In the genomic region with DNA sequence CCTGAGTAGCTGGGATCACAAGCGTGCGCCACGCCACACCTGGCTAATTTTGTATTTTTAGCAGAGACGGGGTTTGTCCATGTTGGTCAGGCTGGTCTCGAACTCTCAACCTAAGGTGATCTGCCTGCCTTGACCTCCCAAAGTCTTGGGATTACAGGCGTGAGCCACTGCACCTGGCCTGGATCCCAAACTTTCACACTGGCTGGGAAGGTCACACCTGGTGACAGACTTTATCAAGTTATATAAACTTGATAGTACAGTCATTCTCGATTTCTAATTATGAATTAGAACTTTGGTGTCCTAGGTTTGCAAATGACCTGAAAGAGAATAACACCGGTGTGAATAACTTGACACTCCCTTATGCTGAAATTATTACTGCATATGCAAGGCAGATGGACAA, we compare ENCODE assay signal across 19 cellular contexts. TPM values are rescaled to one million over a fixed set of nuclear protein-coding genes. Genes with fewer than 3 reads are reported as not detected.
"Had no signal": no experiment of that assay in that cellular context is flagged by ENCODE, and none has a peak within 500 bp of the region (broad histone marks: within the 10 kb centered on the region; RNA-seq: fewer than 3 reads in every experiment).

No MANE protein-coding gene starts in this region.

- H3K4me3 ChIP-seq: dorsolateral prefrontal cortex, right atrium auricular region, smooth muscle cell, testis, tibial nerve had no signal

- H3K27ac Mint-ChIP-seq: immature natural killer cell; naive thymus-derived CD8-positive, alpha-beta T cell; stimulated activated effector memory CD8-positive, alpha-beta T cell treated with anti-CD3 and anti-CD28 coated beads, Interleukin-12 subunit alpha, Interleukin-12 subunit beta, amount 100 ng/mL, for 72 hours; stimulated activated naive CD8-positive, alpha-beta T cell treated with anti-CD3 and anti-CD28 coated beads, Interleukin-15, Interleukin-2, amounts not matched to agents 100 ng/mL and 50 ng/mL, for 24 hours had no signal

- H3K36me3 ChIP-seq: right atrium auricular region, tibial nerve had no signal

- H3K36me3 Mint-ChIP-seq: immature natural killer cell; stimulated activated effector memory CD8-positive, alpha-beta T cell treated with anti-CD3 and anti-CD28 coated beads, Interleukin-12 subunit alpha, Interleukin-12 subunit beta, amount 100 ng/mL, for 72 hours had no signal

- H3K4me1 Mint-ChIP-seq: immature natural killer cell had no signal

- H3K27ac ChIP-seq: dorsolateral prefrontal cortex, epithelial cell of prostate, foreskin keratinocyte, right atrium auricular region, testis had no signal

- FAIRE-seq: colon, endometrium, keratinocyte had no signal

- H3K9me3 Mint-ChIP-seq: stimulated activated effector memory CD8-positive, alpha-beta T cell treated with anti-CD3 and anti-CD28 coated beads, Interleukin-12 subunit alpha, Interleukin-12 subunit beta, amount 100 ng/mL, for 72 hours; stimulated activated naive CD8-positive, alpha-beta T cell treated with anti-CD3 and anti-CD28 coated beads, Interleukin-15, Interleukin-2, amounts not matched to agents 100 ng/mL and 50 ng/mL, for 24 hours had no signal

- H3K4me3 Mint-ChIP-seq: immature natural killer cell; stimulated activated effector memory CD8-positive, alpha-beta T cell treated with anti-CD3 and anti-CD28 coated beads, Interleukin-12 subunit alpha, Interleukin-12 subunit beta, amount 100 ng/mL, for 72 hours; stimulated activated naive CD8-positive, alpha-beta T cell treated with anti-CD3 and anti-CD28 coated beads, Interleukin-15, Interleukin-2, amounts not matched to agents 100 ng/mL and 50 ng/mL, for 24 hours had no signal

- H3K9me3 ChIP-seq: right atrium auricular region, testis, tibial nerve had no signal

- H3K27me3 ChIP-seq: foreskin keratinocyte, right atrium auricular region, testis had no signal

- H3K4me1 ChIP-seq: foreskin keratinocyte, testis, tibial nerve had no signal

- ATAC-seq: foreskin keratinocyte; naive thymus-derived CD8-positive, alpha-beta T cell; stimulated activated effector memory CD8-positive, alpha-beta T cell treated with anti-CD3 and anti-CD28 coated beads, Interleukin-12 subunit alpha, Interleukin-12 subunit beta, amount 100 ng/mL, for 72 hours had no signal

- DNase-seq: cerebellar nuclear complex; dorsolateral prefrontal cortex; effector memory CD4-positive, alpha-beta T cell; foreskin keratinocyte; immature natural killer cell; naive thymus-derived CD8-positive, alpha-beta T cell; stimulated activated CD4-positive, alpha-beta T cell treated with anti-CD3 and anti-CD28 coated beads, Interleukin-4, amount 100 ng/mL, for 1 hour; stimulated activated CD8-positive, alpha-beta memory T cell treated with anti-CD3 and anti-CD28 coated beads, Interleukin-4, amount 100 ng/mL, for 48 hours; testis had no signal

RNA-seq across cellular contexts. Expression of a gene that starts 6.0 kb away (rescaled TPM):
- polyA plus RNA-seq: neural cell had no signal
